Comparison of ENCODE assay signal across 7 cellular contexts in the genomic region with DNA sequence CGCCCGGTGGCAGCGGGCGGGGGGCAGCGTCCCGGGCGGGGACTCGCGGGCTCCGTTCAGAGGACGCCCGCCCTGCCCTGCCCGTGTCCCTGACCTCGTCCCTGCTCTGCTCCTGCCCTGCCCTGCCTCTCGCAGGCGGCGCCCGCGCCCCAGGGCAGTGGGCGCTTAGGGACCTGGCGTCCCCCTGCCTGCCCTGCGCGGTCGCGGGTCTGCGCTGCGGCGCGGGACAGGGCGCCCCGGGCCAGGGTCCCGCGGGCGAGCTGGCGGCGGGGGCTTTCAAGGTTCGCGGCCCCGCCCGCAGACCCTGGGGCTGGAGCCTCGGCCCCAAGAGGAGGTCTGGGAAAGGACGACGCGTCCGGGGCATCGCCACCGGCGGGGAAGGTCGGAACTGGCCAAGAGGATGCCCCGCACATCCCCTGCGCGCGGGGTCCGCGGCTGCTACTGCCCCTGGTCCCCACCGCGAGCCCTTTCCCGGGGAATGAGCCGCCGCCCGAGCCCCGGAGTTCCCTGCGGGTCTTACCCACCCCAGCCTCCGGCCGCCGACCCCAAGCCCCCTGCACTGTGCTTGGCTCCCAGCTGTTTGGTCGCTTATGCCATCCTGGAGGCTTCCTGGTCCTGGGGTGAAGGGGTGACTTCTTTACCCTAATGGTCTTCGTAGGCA. TPM values are rescaled to one million over a fixed set of nuclear protein-coding genes. Genes with fewer than 3 reads are reported as not detected.
DNase-seq lines count a peak whose midpoint lies in the region; ATAC-seq, FAIRE-seq and TF ChIP-seq lines count a peak whose summit lies in the region.

No MANE protein-coding gene starts in this region.

- peak overlapping the region; percentile 76 to 91 (median 83) for H3K27ac ChIP-seq in pancreas

- peak; percentile 31 for ATAC-seq in GM18867 (IDR thresholded peaks at IDR 0.05; ENCODE audit: unreplicated experiment)
- ATAC-seq in HG02588 (IDR thresholded peaks at IDR 0.05; ENCODE audit: unreplicated experiment): peak; percentile 33
- ATAC-seq in T-helper 17 cell: peak; percentile 40
- peak; percentile 17 to 52 (median 23) for ATAC-seq in pancreas

- H3K27me3 ChIP-seq in pancreas: no peaks in the 10 kb centered on the region

- no peak overlapping the region for H3K27ac Mint-ChIP-seq in T-helper 17 cell

- no peaks in the 10 kb centered on the region for H3K36me3 ChIP-seq in pancreas

- TF ChIP-seq POLR2A in GM12891 (IDR thresholded peaks at IDR 0.05; ENCODE audit: low read depth, low read length): no peak

- DNase-seq in T-helper 17 cell (no peak), fibroblast of pulmonary artery (ENCODE audit: low read depth) (no peak), pancreas (peak in 4 of 6 donors; percentile 47 to 84 (median 68)), superior temporal gyrus (ENCODE audit: extremely low spot score) (no peak), GM12891 (ENCODE audit: insufficient read length, low spot score) (no peak)

- H3K36me3 Mint-ChIP-seq in T-helper 17 cell (ENCODE audit: low read depth): peaks cover 2% of the 10 kb centered on the region

- peaks cover 32% of the 10 kb centered on the region for H3K4me1 Mint-ChIP-seq in T-helper 17 cell

- 0% methylated on average over 39 to 68 of the region's 68 CpGs for WGBS in pancreas, 2 donors

- FAIRE-seq in pancreas (lab: Jason Lieb, UNC): no peak
- FAIRE-seq in GM12891 (lab: Jason Lieb, UNC): no peak

- TF ChIP-seq CTCF in fibroblast of pulmonary artery (IDR thresholded peaks at IDR 0.05; ENCODE audit: low read length, missing control alignments) (no peak), pancreas (IDR thresholded peaks at IDR 0.05) (no peak)

- H3K4me3 ChIP-seq in fibroblast of pulmonary artery (replicated peaks; ENCODE audit: low read depth, low read length): peak overlapping the region; percentile 61
- H3K4me3 ChIP-seq in pancreas: peak overlapping the region; percentile 76 to 96 (median 86)

- H3K9me3 ChIP-seq in T-helper 17 cell (ENCODE audit: control insufficient read depth, low read length, poor library complexity, severe bottlenecking) (no peaks in the 10 kb centered on the region), pancreas (no peaks in the 10 kb centered on the region)

- H3K4me1 ChIP-seq in pancreas: peaks cover 27 to 40% (median 31%) of the 10 kb centered on the region in 3 donors

- H3K27me3 Mint-ChIP-seq in T-helper 17 cell: no peaks in the 10 kb centered on the region

- peak overlapping the region; percentile 74 for H3K4me3 Mint-ChIP-seq in T-helper 17 cell

- intact Hi-C loops in pancreas (cut with DNase I): loop anchor here in 1 of 3 donors (5.0 kb wide), 1 partner anchor 114 kb away; no protein-coding TSS in a partner anchor

TF ChIP-seq in GM12891, 5 proteins besides CTCF, POLR2A, EP300 and RAD21:
- TF ChIP-seq POU2F2 (IDR thresholded peaks at IDR 0.05; ENCODE audit: low read depth, low read length): no peak
- TF ChIP-seq TAF1 (IDR thresholded peaks at IDR 0.05; ENCODE audit: low read depth, low read length): no peak
- TF ChIP-seq SPI1 (IDR thresholded peaks at IDR 0.05; ENCODE audit: low read depth, low read length): no peak
- no peak for TF ChIP-seq POLR2AphosphoS5 (IDR thresholded peaks at IDR 0.05; ENCODE audit: low read depth, low read length)
- no peak for TF ChIP-seq PAX5 (IDR thresholded peaks at IDR 0.05; ENCODE audit: insufficient read depth, low read length, severe bottlenecking)

RNA-seq across cellular contexts. Expression of a gene that starts 0.7 kb away (rescaled TPM):
- total RNA-seq in T-helper 17 cell: 10 to 100 TPM; 15.1 to 21.4 TPM
- total RNA-seq in pancreas: 10 to 100 TPM; 21.3 to 78.7 (median 45.7) TPM
- polyA plus RNA-seq in pancreas: 10 to 100 TPM in 1 of 2 donors, 1 to 10 TPM in 1; 9.4 to 12.0 TPM
- polyA plus RNA-seq in GM12891 (2012; ENCODE audit: low read depth, missing spikeins): 4.7 TPM

RNA-seq across cellular contexts. Expression of a gene that starts 40.3 kb away (rescaled TPM):
- 1 to 10 TPM; 4.1 to 4.7 TPM for total RNA-seq in T-helper 17 cell
- 1 to 10 TPM in 5 of 6 donors, under 1 TPM in 1; 0.60 to 2.9 (median 2.1) TPM for total RNA-seq in pancreas
- 1 to 10 TPM in 1 of 2 donors, under 1 TPM in 1; 0.95 to 1.9 TPM for polyA plus RNA-seq in pancreas
- 1.8 TPM for polyA plus RNA-seq in GM12891 (2012; ENCODE audit: low read depth, missing spikeins)

RNA-seq across cellular contexts. Expression of a gene that starts 52.2 kb away (rescaled TPM):
- total RNA-seq in T-helper 17 cell: 1 to 10 TPM; 5.3 to 5.9 TPM
- 1 to 10 TPM; 2.5 to 4.3 (median 3.5) TPM for total RNA-seq in pancreas
- 1 to 10 TPM; 1.7 to 2.4 TPM for polyA plus RNA-seq in pancreas
- 3.6 TPM for polyA plus RNA-seq in GM12891 (2012; ENCODE audit: low read depth, missing spikeins)

Comparison
In these comparisons a context has a peak if more than half of its experiments do, and no peak if none do; other contexts are left out.
1. DNase-seq: peak in pancreas (4 of 6); none in T-helper 17 cell (0 of 3), fibroblast of pulmonary artery (single experiment), superior temporal gyrus (single experiment) and GM12891 (single experiment).
2. Peak in every context shown above with its lines, with median percentiles within 50 percentile points of each other: ATAC-seq.